In the genomic region with DNA sequence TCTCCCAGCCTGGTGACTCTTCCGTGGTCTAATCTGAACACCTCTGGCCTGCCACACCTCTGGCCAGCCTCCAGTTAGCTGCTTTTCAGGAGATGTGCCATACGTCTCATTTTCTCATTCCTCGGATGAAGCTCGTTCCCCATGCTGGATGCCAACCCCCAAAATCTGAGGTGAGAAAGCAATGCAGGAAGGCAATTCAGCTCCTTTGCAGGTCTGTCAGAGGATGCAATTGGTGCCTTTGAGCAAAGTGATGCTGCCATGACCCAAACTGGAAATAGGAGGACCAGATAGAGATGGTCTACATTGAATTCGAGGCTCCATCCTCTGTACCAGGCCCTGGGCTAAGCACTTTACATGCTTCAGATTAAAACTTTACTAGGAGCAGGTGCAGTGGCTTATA, we compare ENCODE assay signal across 23 cellular contexts. TPM values are rescaled to one million over a fixed set of nuclear protein-coding genes. Genes with fewer than 3 reads are reported as not detected.
DNase-seq lines count a peak whose midpoint lies in the region; ATAC-seq and TF ChIP-seq lines count a peak whose summit lies in the region.
"Had no signal": no experiment of that assay in that cellular context is flagged by ENCODE, and none has a peak within 500 bp of the region (broad histone marks: within the 10 kb centered on the region; RNA-seq: fewer than 3 reads in every experiment).

No MANE protein-coding gene starts in this region.

- H3K9me2 ChIP-seq in GM23338 (ENCODE audit: insufficient read depth) = no peaks in the 10 kb centered on the region

- TF ChIP-seq POLR2A in gastrocnemius medialis (IDR thresholded peaks at IDR 0.05) = no peak

- intact Hi-C loops in gastrocnemius medialis (cut with DNase I; ENCODE audit: low total_unique reads) = no loop called here

- no peaks in the 10 kb centered on the region for H3K36me3 ChIP-seq in GM23338 (ENCODE audit: insufficient read depth)
- peaks cover 0 to 5% of the 10 kb centered on the region in 2 donors for H3K36me3 ChIP-seq in neuronal stem cell (replicated peaks in 1 of 2; ENCODE audit: control insufficient read depth in 2 of 2, insufficient read depth in 2 of 2, low read length in 2 of 2)
- H3K36me3 ChIP-seq in gastrocnemius medialis = no peaks in the 10 kb centered on the region

- peak overlapping the region; percentile 2 for H2AK5ac ChIP-seq in neuronal stem cell (ENCODE audit: low read depth, low read length)

- no peak overlapping the region for H3K4ac ChIP-seq in neuronal stem cell (ENCODE audit: low read length)

- no peak overlapping the region for H2BK12ac ChIP-seq in neuronal stem cell (ENCODE audit: low read length)

- no peak overlapping the region for H3K14ac ChIP-seq in neuronal stem cell (ENCODE audit: low read length)

- H3K79me2 ChIP-seq in GM23338 (replicated peaks; ENCODE audit: insufficient read depth) = no peaks in the 10 kb centered on the region

- H3K79me1 ChIP-seq in neuronal stem cell (ENCODE audit: low read depth, low read length) = no peaks in the 10 kb centered on the region

- H3K27ac ChIP-seq in GM23338 (ENCODE audit: low read depth) = no peak overlapping the region
- H3K27ac ChIP-seq in neuronal stem cell (replicated peaks; ENCODE audit: low read length) = no peak overlapping the region
- H3K27ac ChIP-seq in gastrocnemius medialis = peak overlapping the region; percentile 33 to 70 (median 58)
- H3K27ac ChIP-seq: C4-2B, HL-60, RWPE1 had no signal

- H3K4me1 ChIP-seq in GM23338 (ENCODE audit: insufficient read depth) = peaks cover 3% of the 10 kb centered on the region; the same call in 1 of the 2 replicates
- no peaks in the 10 kb centered on the region for H3K4me1 ChIP-seq in neuronal stem cell (ENCODE audit: control insufficient read depth in 2 of 2, insufficient read depth in 1 of 2, low read depth in 1 of 2, low read length in 2 of 2)
- peaks cover 6 to 12% of the 10 kb centered on the region in 2 donors for H3K4me1 ChIP-seq in gastrocnemius medialis

- 0 out of 2 replicates have a peak overlapping the region, but pooled peaks have one; percentile 76 for H2AFZ ChIP-seq in GM23338
- H2AFZ ChIP-seq in neuronal stem cell (ENCODE audit: low read length) = no peak overlapping the region

- TF ChIP-seq CTCF in GM23338 (conservative IDR thresholded peaks at IDR 0.05; ENCODE audit: low read depth in 2 of 2) (no peak), gastrocnemius medialis (IDR thresholded peaks at IDR 0.05 in 4 of 5, conservative IDR thresholded peaks at IDR 0.05 in 1 of 5) (no peak)

- no peak overlapping the region for H2BK5ac ChIP-seq in neuronal stem cell (ENCODE audit: low read length)

- H3K27ac Mint-ChIP-seq in GM23338 = no peak overlapping the region
- H3K27ac Mint-ChIP-seq: CD8-positive, alpha-beta T cell had no signal

- no peak overlapping the region for H3K4me3 Mint-ChIP-seq in GM23338
- H3K4me3 Mint-ChIP-seq: CD8-positive, alpha-beta T cell had no signal

- H3K4me3 ChIP-seq in GM23338 (no peak overlapping the region), neuronal stem cell (ENCODE audit: low read length in 2 of 2) (no peak overlapping the region), gastrocnemius medialis (no peak overlapping the region)
- H3K4me3 ChIP-seq: A549, GM12878 had no signal

- no peak overlapping the region for H2BK15ac ChIP-seq in neuronal stem cell (ENCODE audit: low read length)

- 0 out of 2 replicates have a peak, but pooled peaks cover 6% of the 10 kb centered on the region for H3F3A ChIP-seq in GM23338 (replicated peaks; ENCODE audit: low read depth)

- H3K36me3 Mint-ChIP-seq in GM23338 (ENCODE audit: low read depth) = no peaks in the 10 kb centered on the region
- H3K36me3 Mint-ChIP-seq: CD8-positive, alpha-beta T cell had no signal

- H4K8ac ChIP-seq in neuronal stem cell (ENCODE audit: low read depth, low read length) = no peak overlapping the region

- peaks cover 13% of the 10 kb centered on the region for H3K4me1 Mint-ChIP-seq in GM23338

- no peak overlapping the region for H3K9ac ChIP-seq in neuronal stem cell (ENCODE audit: low read depth, low read length, poor library complexity)

- no peak overlapping the region for H3K23ac ChIP-seq in neuronal stem cell (ENCODE audit: low read depth, low read length, poor library complexity)

- no peak overlapping the region for H3K4me2 ChIP-seq in GM23338
- H3K4me2 ChIP-seq in neuronal stem cell (ENCODE audit: insufficient read depth, low read length, poor library complexity, severe bottlenecking) = no peak overlapping the region
- H3K4me2 ChIP-seq: A549 had no signal

- H3K9me3 ChIP-seq in neuronal stem cell (replicated peaks in 1 of 2; ENCODE audit: control insufficient read depth in 2 of 2, insufficient read depth in 1 of 2, low read depth in 1 of 2, low read length in 2 of 2) = no peaks in the 10 kb centered on the region
- H3K9me3 ChIP-seq in gastrocnemius medialis = no peaks in the 10 kb centered on the region
- H3K9me3 ChIP-seq: A549, Caco-2 had no signal

- in situ Hi-C loops in gastrocnemius medialis (cut with MboI; ENCODE audit: low sequenced_read_pairs in 4 of 4) = no loop called here

- H3K27me3 ChIP-seq in GM23338 (ENCODE audit: insufficient read depth) (no peaks in the 10 kb centered on the region), neuronal stem cell (ENCODE audit: control insufficient read depth in 3 of 3, insufficient read depth in 3 of 3, low read depth in 1 of 3, low read length in 3 of 3) (no peaks in the 10 kb centered on the region), gastrocnemius medialis (no peaks in the 10 kb centered on the region)

- no CpG with 5 or more reads among the region's 5 CpGs for WGBS in neuronal stem cell (ENCODE audit: extremely low coverage in 2 of 2, insufficient read length in 2 of 2, insufficient replicate concordance in 1 of 2), 2 donors

- H4K91ac ChIP-seq in neuronal stem cell (ENCODE audit: low read depth, low read length, poor library complexity) = no peak overlapping the region

- DNase-seq in GM23338 (ENCODE audit: low spot score) (no peak), ecto neural progenitor cell (ENCODE audit: low spot score) (peak; percentile 33), neuronal stem cell (ENCODE audit: low spot score) (no peak), gastrocnemius medialis (no peak)
- no peak for DNase-seq in activated effector memory CD4-positive, alpha-beta T cell treated with Interleukin-2 at 50 U/mL for 16 hours
- DNase-seq: Caco-2, GDM1, NCI-H1048, NCI-H1417, NCI-H1694 treated with DMSO at 0.1 percent for 48 hours, NCI-H2081, NCI-H2227 treated with DMSO at 0.1 percent for 48 hours, NCI-H69, SHP77 had no signal

- peaks cover 6% of the 10 kb centered on the region for H3K27me3 Mint-ChIP-seq in GM23338 (ENCODE audit: insufficient read depth, low read depth, poor library complexity)

- ATAC-seq in GM23338 (no peak), gastrocnemius medialis (no peak), HG03095 (IDR thresholded peaks at IDR 0.05; ENCODE audit: unreplicated experiment) (no peak), GM19455 (IDR thresholded peaks at IDR 0.05; ENCODE audit: unreplicated experiment) (no peak)
- ATAC-seq: A549; CD8-positive, alpha-beta T cell; GM12878; Panc1 had no signal

- no peaks in the 10 kb centered on the region for H3K9me3 Mint-ChIP-seq in GM23338
- H3K9me3 Mint-ChIP-seq: CD8-positive, alpha-beta T cell had no signal

- H4K20me1 ChIP-seq in GM23338 (replicated peaks; ENCODE audit: insufficient read depth) = no peaks in the 10 kb centered on the region; the same call in 1 of the 2 replicates

- H3K18ac ChIP-seq in neuronal stem cell (ENCODE audit: low read length) = no peak overlapping the region

- no peak overlapping the region for H2BK120ac ChIP-seq in neuronal stem cell (ENCODE audit: low read depth, low read length)

TF ChIP-seq in GM23338, 12 proteins besides CTCF, POLR2A, EP300 and RAD21 (continues in another document):
- TF ChIP-seq NANOG (IDR thresholded peaks at IDR 0.05; ENCODE audit: borderline replicate concordance) = no peak

RNA-seq across cellular contexts. Expression of a gene that starts 11.0 kb away (rescaled TPM):
- 3.0 and 3.3 TPM in 2 replicates for total RNA-seq in GM23338 (2014; rRNA removed; shearing (Covaris generic))
- polyA plus RNA-seq in GM23338 (2016; fragmentation: Nextera tagmentation; extraction: Ambion mirVana) = 7.7 and 11.3 TPM in 2 replicates
- 23.4 TPM for polyA plus RNA-seq in neuronal stem cell (2013, experiment 1 of 2)
- polyA plus RNA-seq in neuronal stem cell (2013, experiment 2 of 2) = 22.7 TPM
- 10 to 100 TPM; 31.2 to 43.9 (median 34.3) TPM for total RNA-seq in gastrocnemius medialis

RNA-seq across cellular contexts. Expression of a gene that starts 21.8 kb away (rescaled TPM):
- total RNA-seq in GM23338 (2014; rRNA removed; shearing (Covaris generic)) = 67.7 and 74.6 TPM in 2 replicates
- polyA plus RNA-seq in GM23338 (2016; fragmentation: Nextera tagmentation; extraction: Ambion mirVana) = 34.8 and 36.0 TPM in 2 replicates
- 83.0 TPM for polyA plus RNA-seq in neuronal stem cell (2013, experiment 1 of 2)
- polyA plus RNA-seq in neuronal stem cell (2013, experiment 2 of 2) = 85.4 TPM
- total RNA-seq in gastrocnemius medialis = 100 to 1,000 TPM in 3 of 4 donors, 10 to 100 TPM in 1; 99.9 to 137 (median 106) TPM

RNA-seq across cellular contexts. Expression of a gene that starts 40.8 kb away (rescaled TPM):
- total RNA-seq in GM23338 (2014; rRNA removed; shearing (Covaris generic)) = 584 and 639 TPM in 2 replicates
- polyA plus RNA-seq in GM23338 (2016; fragmentation: Nextera tagmentation; extraction: Ambion mirVana) = 373 and 413 TPM in 2 replicates
- polyA plus RNA-seq in neuronal stem cell (2013, experiment 1 of 2) = 212 TPM
- 227 TPM for polyA plus RNA-seq in neuronal stem cell (2013, experiment 2 of 2)
- total RNA-seq in gastrocnemius medialis = 10 to 100 TPM; 69.4 to 85.4 (median 82.2) TPM

Comparison
In these comparisons a context has a peak if more than half of its experiments do, and no peak if none do; other contexts are left out.
1. H3K27ac ChIP-seq: peak in gastrocnemius medialis (4 of 4); none in GM23338 (single experiment) and neuronal stem cell (single experiment).